8 cellular contexts compared by ENCODE assay signal in the genomic region with DNA sequence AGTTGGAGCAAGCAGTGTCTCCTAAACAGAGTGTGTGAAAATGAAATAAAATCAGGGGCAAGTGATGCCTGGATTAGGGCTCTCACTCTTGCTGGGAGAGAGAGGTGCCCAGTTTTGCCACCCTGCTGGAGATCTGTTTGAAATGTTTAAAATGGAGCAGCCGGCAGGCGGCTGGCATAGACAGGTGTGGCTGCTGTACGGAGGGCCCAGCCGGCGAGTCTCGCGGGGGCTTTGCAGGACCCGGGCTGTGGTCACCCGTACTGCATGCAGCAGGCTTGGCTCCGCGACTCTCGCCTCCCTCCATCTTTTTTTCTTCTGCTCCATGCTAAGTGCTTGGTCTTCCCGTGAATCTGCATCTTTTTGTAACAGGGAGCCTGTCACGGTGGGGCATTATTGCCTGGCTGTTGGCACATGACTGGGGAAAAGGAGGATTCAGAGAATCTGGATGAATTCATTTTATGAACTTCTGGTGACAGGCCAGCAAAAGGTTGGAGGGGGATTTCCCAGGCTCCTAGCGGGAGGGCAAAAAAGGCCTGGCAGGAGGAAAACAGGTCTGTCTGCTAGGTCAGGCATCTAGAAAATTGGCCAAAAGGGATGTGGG. TPM values are rescaled to one million over a fixed set of nuclear protein-coding genes. Genes with fewer than 3 reads are reported as not detected.
DNase-seq lines count a peak whose midpoint lies in the region; ATAC-seq, FAIRE-seq and TF ChIP-seq lines count a peak whose summit lies in the region.

No MANE protein-coding gene starts in this region.

- H2BK15ac ChIP-seq in IMR-90 (ENCODE audit: low read depth, low read length): peak overlapping the region; percentile 4; the same call in 2 of the 3 replicates

- H3K9ac ChIP-seq in IMR-90 (ENCODE audit: low read depth, low read length): peak overlapping the region; percentile 86

- H3K4me1 Mint-ChIP-seq in brain: peaks cover 56% of the 10 kb centered on the region

- no TSS peak for BruUV-seq in IMR-90 (replicated peaks; lab: Mats Ljungman, UMichigan)

- H3K27me3 ChIP-seq in IMR-90 (ENCODE audit: control insufficient read depth, insufficient read depth, low read length): no peaks in the 10 kb centered on the region
- H3K27me3 ChIP-seq in suprapubic skin: no peaks in the 10 kb centered on the region

- peak overlapping the region; percentile 69 for H2BK5ac ChIP-seq in IMR-90 (ENCODE audit: low read depth, low read length, poor library complexity, severe bottlenecking)

- H2AK9ac ChIP-seq in IMR-90 (replicated peaks; ENCODE audit: low read depth, low read length, poor library complexity): peak overlapping the region; percentile 68

- H3K27ac Mint-ChIP-seq in brain: peak overlapping the region; percentile 54 to 93 (median 92)

- H2AK5ac ChIP-seq in IMR-90 (ENCODE audit: low read depth, low read length): peak overlapping the region; percentile 66

- H3K56ac ChIP-seq in IMR-90 (ENCODE audit: extremely low read depth, insufficient read depth, low read length): no peak overlapping the region

- no peak for FAIRE-seq in frontal cortex (lab: Jason Lieb, UNC)

- H3K18ac ChIP-seq in IMR-90 (ENCODE audit: low read depth, low read length): peak overlapping the region; percentile 34; the same call in 1 of the 2 replicates

- TF ChIP-seq CTCF in IMR-90 (conservative IDR thresholded peaks at IDR 0.05; ENCODE audit: low read depth, low read length): no peak
- no peak for TF ChIP-seq CTCF in brain (conservative IDR thresholded peaks at IDR 0.05)
- no peak for TF ChIP-seq CTCF in suprapubic skin (IDR thresholded peaks at IDR 0.05)

- H3K4me2 ChIP-seq in IMR-90 (ENCODE audit: low read depth, low read length): peak overlapping the region; percentile 86

- DNase-seq in AG20443 (ENCODE audit: low spot score): peak; percentile 17
- peak; percentile 37 for DNase-seq in IMR-90
- DNase-seq in kidney glomerular epithelial cell (lab: John Stamatoyannopoulos, UW): peak; percentile 11
- DNase-seq in suprapubic skin (ENCODE audit: low spot score in 2 of 2): no peak
- DNase-seq in frontal cortex (ENCODE audit: low spot score in 2 of 2): no peak

- peak overlapping the region; percentile 83 for H2AFZ ChIP-seq in IMR-90 (replicated peaks; ENCODE audit: low read length, poor library complexity)

- WGBS in IMR-90 (ENCODE audit: extremely low coverage in 2 of 2, insufficient read length in 1 of 2), 2 experiments: 14% methylated on average over 3 of the region's 15 CpGs; no CpG with 5 or more reads in 1 of the 2 experiments
- 8% methylated on average over 15 of the region's 15 CpGs for WGBS in suprapubic skin

- H3K9me3 ChIP-seq in IMR-90 (ENCODE audit: control insufficient read depth, insufficient read depth, low read length) (no peaks in the 10 kb centered on the region), suprapubic skin (no peaks in the 10 kb centered on the region)

- no peaks in the 10 kb centered on the region for H3K9me3 Mint-ChIP-seq in brain

- CTCF ChIA-PET in IMR-90 (lab: Yijun Ruan, JAX): interaction anchor here (2.2 kb wide), 1 partner anchor 111 kb away, joined by 9 read pairs; no protein-coding TSS in a partner anchor

- intact Hi-C loops in IMR-90 (cut with micrococcal nuclease): no loop called here

- H4K91ac ChIP-seq in IMR-90 (ENCODE audit: insufficient read depth, low read depth, low read length): peak overlapping the region; percentile 2; the same call in 1 of the 2 replicates

- peak overlapping the region; percentile 62 for H3K27ac ChIP-seq in IMR-90 (ENCODE audit: insufficient read depth, low read length)
- peak overlapping the region; percentile 8 for H3K27ac ChIP-seq in suprapubic skin

- TF ChIP-seq RAD21 in IMR-90 (IDR thresholded peaks at IDR 0.05; ENCODE audit: low read length): no peak

- POLR2A ChIA-PET in IMR-90 (lab: Charles Lee; ENCODE audit: unreplicated experiment): interaction anchor here (0.7 kb wide), 1 partner anchor 126 kb away, joined by 3 read pairs; no protein-coding TSS in a partner anchor

- peaks cover 34 to 54% of the 10 kb centered on the region in 2 experiments for H3K79me1 ChIP-seq in IMR-90 (ENCODE audit: low read depth in 1 of 2, low read length in 2 of 2)

- H3K4me3 Mint-ChIP-seq in brain: peak overlapping the region; percentile 92 to 100 (median 98)

- peak overlapping the region; percentile 76 for H3K14ac ChIP-seq in IMR-90 (replicated peaks; ENCODE audit: low read depth, low read length)

- peak overlapping the region; percentile 82; the same call in 1 of the 2 replicates for H3K23ac ChIP-seq in IMR-90 (ENCODE audit: low read depth, low read length)

- peaks cover 13% of the 10 kb centered on the region for H3K27me3 Mint-ChIP-seq in brain

- dilution Hi-C loops in IMR-90 (cut with HindIII; ENCODE audit: low sequenced_read_pairs, unreplicated experiment): no loop called here

- peak overlapping the region in 1 of 2 experiments; percentile 20; a peak in 1 of 4 replicates for H4K8ac ChIP-seq in IMR-90 (ENCODE audit: low read depth in 2 of 2, low read length in 2 of 2)

- no peak for TF ChIP-seq EP300 in suprapubic skin (IDR thresholded peaks at IDR 0.05)

- no peak overlapping the region for H4K5ac ChIP-seq in IMR-90 (ENCODE audit: low read depth, low read length)

- ATAC-seq in IMR-90 (ENCODE audit: low read depth) (peak; percentile 3), HG03442 (IDR thresholded peaks at IDR 0.05; ENCODE audit: unreplicated experiment) (no peak), HG02678 (IDR thresholded peaks at IDR 0.05; ENCODE audit: unreplicated experiment) (no peak)

- peaks cover 11% of the 10 kb centered on the region for H3K9me1 ChIP-seq in IMR-90 (ENCODE audit: insufficient read depth, low read length)

- H4K20me1 ChIP-seq in IMR-90 (ENCODE audit: insufficient read depth, low read length): peaks cover 51% of the 10 kb centered on the region

- peaks cover 4% of the 10 kb centered on the region; the same call in 1 of the 2 replicates for H3K36me3 ChIP-seq in IMR-90 (ENCODE audit: control insufficient read depth, insufficient read depth, low read length)
- no peaks in the 10 kb centered on the region for H3K36me3 ChIP-seq in suprapubic skin

- H3K36me3 Mint-ChIP-seq in brain: peaks cover 31% of the 10 kb centered on the region

- TF ChIP-seq POLR2A in IMR-90 (IDR thresholded peaks at IDR 0.05; ENCODE audit: low read depth, low read length) (no peak), suprapubic skin (IDR thresholded peaks at IDR 0.05) (no peak)

- H2BK20ac ChIP-seq in IMR-90 (ENCODE audit: low read depth, low read length): 0 out of 2 replicates have a peak overlapping the region, but pooled peaks have one; percentile 4

- H3K4me1 ChIP-seq in IMR-90 (ENCODE audit: control insufficient read depth, insufficient read depth, low read length): peaks cover 10% of the 10 kb centered on the region
- peaks cover 45% of the 10 kb centered on the region for H3K4me1 ChIP-seq in suprapubic skin

- in situ Hi-C loops in IMR-90 (cut with MboI; ENCODE audit: low sequenced_read_pairs): loop anchor here (5.0 kb wide), 1 partner anchor 107 kb away; no protein-coding TSS in a partner anchor

- no peak overlapping the region; the same call in 1 of the 2 replicates for H2BK120ac ChIP-seq in IMR-90 (ENCODE audit: low read depth, low read length)

- H3K4ac ChIP-seq in IMR-90 (ENCODE audit: low read depth, low read length): peak overlapping the region; percentile 32

- H3K4me3 ChIP-seq in IMR-90 (ENCODE audit: insufficient read depth, low read depth, low read length): peak overlapping the region; percentile 79
- H3K4me3 ChIP-seq in suprapubic skin: peak overlapping the region; percentile 94

TF ChIP-seq in IMR-90, 13 proteins besides CTCF, POLR2A, EP300 and RAD21 (continues in another document):
- TF ChIP-seq NFE2L2 (IDR thresholded peaks at IDR 0.05; ENCODE audit: low read depth, low read length): no peak
- TF ChIP-seq, protein P1, sequence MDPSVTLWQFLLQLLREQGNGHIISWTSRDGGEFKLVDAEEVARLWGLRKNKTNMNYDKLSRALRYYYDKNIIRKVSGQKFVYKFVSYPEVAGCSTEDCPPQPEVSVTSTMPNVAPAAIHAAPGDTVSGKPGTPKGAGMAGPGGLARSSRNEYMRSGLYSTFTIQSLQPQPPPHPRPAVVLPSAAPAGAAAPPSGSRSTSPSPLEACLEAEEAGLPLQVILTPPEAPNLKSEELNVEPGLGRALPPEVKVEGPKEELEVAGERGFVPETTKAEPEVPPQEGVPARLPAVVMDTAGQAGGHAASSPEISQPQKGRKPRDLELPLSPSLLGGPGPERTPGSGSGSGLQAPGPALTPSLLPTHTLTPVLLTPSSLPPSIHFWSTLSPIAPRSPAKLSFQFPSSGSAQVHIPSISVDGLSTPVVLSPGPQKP (IDR thresholded peaks at IDR 0.05; ENCODE audit: borderline replicate concordance, low read depth, low read length): no peak
- TF ChIP-seq BHLHE40 (IDR thresholded peaks at IDR 0.05; ENCODE audit: low read depth, low read length): no peak
- TF ChIP-seq MXI1 (IDR thresholded peaks at IDR 0.05; ENCODE audit: borderline replicate concordance, low read depth, low read length): no peak
- no peak for TF ChIP-seq USF2 (IDR thresholded peaks at IDR 0.05; ENCODE audit: low read depth, low read length)
- no peak for TF ChIP-seq MAFK (IDR thresholded peaks at IDR 0.05; ENCODE audit: low read depth, low read length)
- TF ChIP-seq RFX5 (IDR thresholded peaks at IDR 0.05; ENCODE audit: low read depth, low read length): no peak
- no peak for TF ChIP-seq SMC3 (IDR thresholded peaks at IDR 0.05; ENCODE audit: low read depth, low read length)
- TF ChIP-seq CHD1 (IDR thresholded peaks at IDR 0.05; ENCODE audit: low read depth, low read length): no peak

RNA-seq across cellular contexts. Expression of gene ZNRF1, which starts 1.8 kb away (rescaled TPM):
- 8.2 and 9.7 TPM in 2 replicates for total RNA-seq in IMR-90 (2012; rRNA removed)
- polyA plus RNA-seq in IMR-90 (2012; rRNA removed): 20.7 and 24.9 TPM in 2 replicates
- 20.3 and 39.9 TPM in 2 replicates for polyA plus RNA-seq in IMR-90 (2012; cell fraction: cytosol; rRNA removed)
- 46.3 and 57.6 TPM in 2 replicates for polyA plus RNA-seq in IMR-90 (2012; cell fraction: nucleus; rRNA removed; ENCODE audit: low replicate concordance)
- polyA plus RNA-seq in brain (ENCODE audit: insufficient read depth, low read depth, low replicate concordance): 39.0 TPM
- 10 to 100 TPM; 13.0 to 16.7 (median 15.8) TPM for total RNA-seq in suprapubic skin
- total RNA-seq in frontal cortex: 19.2 TPM

RNA-seq across cellular contexts. Expression of gene WDR59, which starts 15.7 kb away (rescaled TPM):
- total RNA-seq in IMR-90 (2012; rRNA removed) (23.9 and 29.4 TPM in 2 replicates), suprapubic skin (100 to 1,000 TPM in 1 of 4 donors, 10 to 100 TPM in 3; 26.2 to 153 (median 59.1) TPM), frontal cortex (19.6 TPM)
- polyA plus RNA-seq in IMR-90 (2012; rRNA removed) (37.5 and 44.6 TPM in 2 replicates), brain (ENCODE audit: insufficient read depth, low read depth, low replicate concordance) (24.9 TPM)
- polyA plus RNA-seq in IMR-90 (2012; cell fraction: cytosol; rRNA removed): 15.4 and 30.7 TPM in 2 replicates
- 148 and 198 TPM in 2 replicates for polyA plus RNA-seq in IMR-90 (2012; cell fraction: nucleus; rRNA removed; ENCODE audit: low replicate concordance)

Comparison
In these comparisons a context has a peak if more than half of its experiments do, and no peak if none do; other contexts are left out.
1. DNase-seq: peak in AG20443 (single experiment), IMR-90 (single experiment) and kidney glomerular epithelial cell (single experiment); none in suprapubic skin (0 of 2) and frontal cortex (0 of 2).